ENCODE assay signal across 35 cellular contexts in the genomic region with DNA sequence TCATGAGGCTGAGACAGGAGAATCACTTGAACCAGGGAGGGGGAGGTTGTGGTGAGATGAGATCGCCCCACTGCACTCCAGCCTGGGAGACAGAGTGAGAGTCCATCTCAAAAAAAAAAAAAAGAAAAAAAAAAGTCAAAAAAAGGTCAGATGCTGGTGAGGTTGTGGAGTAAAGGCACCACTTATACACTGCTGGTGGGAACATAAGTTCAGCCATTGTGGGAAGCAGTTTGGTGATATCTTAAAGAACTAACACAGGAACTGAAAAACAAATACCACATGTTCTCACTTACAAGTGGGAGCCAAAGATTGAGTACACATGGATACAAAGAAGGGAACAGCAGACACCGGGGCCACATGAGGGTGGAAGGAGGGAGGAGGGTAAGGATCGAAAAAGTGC.
A peak's percentile ranks its signal among the peaks of the same experiment; 100 is the strongest.
DNase-seq lines count a peak whose midpoint lies in the region; ATAC-seq, FAIRE-seq and TF ChIP-seq lines count a peak whose summit lies in the region.
"Had no signal": no experiment of that assay in that cellular context is flagged by ENCODE, and none has a peak within 500 bp of the region (broad histone marks: within the 10 kb centered on the region; RNA-seq: fewer than 3 reads in every experiment).

No MANE protein-coding gene starts in this region.

- H3K27me3 Mint-ChIP-seq in T-helper 17 cell: no peaks in the 10 kb centered on the region
- H3K27me3 Mint-ChIP-seq: B cell; CD4-positive, alpha-beta T cell; CD4-positive, CD25-positive, alpha-beta regulatory T cell had no signal

- TF ChIP-seq RAD21 in HepG2 (CRISPR knock-in tag; IDR thresholded peaks at IDR 0.05): no peak

- no peaks in the 10 kb centered on the region for H3K27me3 ChIP-seq in HepG2 (ENCODE audit: control insufficient read depth in 1 of 2, insufficient read depth in 2 of 2, low read length in 2 of 2)
- no peaks in the 10 kb centered on the region for H3K27me3 ChIP-seq in right lobe of liver
- H3K27me3 ChIP-seq: BE2C had no signal

- H3K4me3 Mint-ChIP-seq in T-helper 17 cell: peak overlapping the region; percentile 36
- H3K4me3 Mint-ChIP-seq: B cell; CD14-positive monocyte; CD4-positive, alpha-beta memory T cell; CD4-positive, alpha-beta T cell; CD4-positive, CD25-positive, alpha-beta regulatory T cell; CD8-positive, alpha-beta memory T cell; CD8-positive, alpha-beta T cell had no signal

- no peak overlapping the region for H2AFZ ChIP-seq in HepG2 (ENCODE audit: low read length)

- CTCF ChIA-PET in HepG2 (lab: Yijun Ruan, JAX; ENCODE audit: low intra/inter-chr PET ratio, low total read pairs) (no interaction called here), HEK293 (lab: Yijun Ruan, JAX) (no interaction called here)

- no peak overlapping the region for H3K27ac ChIP-seq in HepG2 (ENCODE audit: extremely low read length, insufficient read depth, low read length)
- no peak overlapping the region for H3K27ac ChIP-seq in right lobe of liver
- no peak overlapping the region for H3K27ac ChIP-seq in HEK293 (ENCODE audit: extremely low read depth, low read depth, low read length)
- H3K27ac ChIP-seq: 22Rv1; A549; BLaER1; BLaER1 treated with 17β-estradiol and CSF1 and Interleukin-3, amounts not matched to agents 10 nM and 100 nM; C4-2B had no signal

- in situ Hi-C loops in HepG2 (cut with HindIII; ENCODE audit: extremely low pct_ligation_motif_present, low pct_unique_long_range_greater_than_20kb): no loop called here

- H3K4me2 ChIP-seq in HepG2 (ENCODE audit: low read depth, low read length): no peak overlapping the region
- H3K4me2 ChIP-seq: A549; BLaER1; BLaER1 treated with 17β-estradiol and CSF1 and Interleukin-3, amounts not matched to agents 10 nM and 100 nM had no signal

- FAIRE-seq in HepG2 (lab: Jason Lieb, UNC): peak; percentile 30
- FAIRE-seq: A204.1, A549, D721Med had no signal

- H3K4me1 ChIP-seq in HepG2 (ENCODE audit: insufficient read depth, low read length) (no peaks in the 10 kb centered on the region), right lobe of liver (no peaks in the 10 kb centered on the region), HEK293 (ENCODE audit: control insufficient read depth, insufficient read depth, low read length) (no peaks in the 10 kb centered on the region)
- H3K4me1 ChIP-seq: A549; BE2C; BLaER1; BLaER1 treated with 17β-estradiol and CSF1 and Interleukin-3, amounts not matched to agents 10 nM and 100 nM; Caco-2 had no signal

- H3K27ac Mint-ChIP-seq in T-helper 17 cell: no peak overlapping the region
- H3K27ac Mint-ChIP-seq: B cell; CD14-positive monocyte; CD4-positive, alpha-beta memory T cell; CD4-positive, alpha-beta T cell; CD4-positive, CD25-positive, alpha-beta regulatory T cell; CD8-positive, alpha-beta memory T cell; CD8-positive, alpha-beta T cell had no signal

- POLR2A ChIA-PET in HepG2 (lab: Yijun Ruan, JAX) (no interaction called here), HEK293 (lab: Yijun Ruan, JAX) (no interaction called here)

- no peaks in the 10 kb centered on the region for H3K36me3 Mint-ChIP-seq in T-helper 17 cell (ENCODE audit: low read depth)
- H3K36me3 Mint-ChIP-seq: CD14-positive monocyte; CD4-positive, alpha-beta memory T cell; CD4-positive, CD25-positive, alpha-beta regulatory T cell; CD8-positive, alpha-beta T cell had no signal

- H3K4me3 ChIP-seq in HepG2 (replicated peaks in 1 of 3; ENCODE audit: insufficient read depth in 1 of 3, low read depth in 2 of 3, low read length in 3 of 3) (no peak overlapping the region), right lobe of liver (no peak overlapping the region), HEK293 (ENCODE audit: low read depth, low read length) (no peak overlapping the region)
- H3K4me3 ChIP-seq: A549; BLaER1; BLaER1 treated with 17β-estradiol and CSF1 and Interleukin-3, amounts not matched to agents 10 nM and 100 nM had no signal

- no TSS peak for BruUV-seq in HepG2 (replicated peaks; lab: Mats Ljungman, UMichigan)

- no peaks in the 10 kb centered on the region for H3K79me2 ChIP-seq in HepG2 (ENCODE audit: insufficient read depth, low read length)

- ATAC-seq in HepG2: no peak
- ATAC-seq in right lobe of liver: no peak
- no peak for ATAC-seq in T-helper 17 cell
- no peak for ATAC-seq in HG02938 (IDR thresholded peaks at IDR 0.05; ENCODE audit: unreplicated experiment)
- ATAC-seq: A549; CD8-positive, alpha-beta T cell had no signal

- no peaks in the 10 kb centered on the region for H3K4me1 Mint-ChIP-seq in T-helper 17 cell
- H3K4me1 Mint-ChIP-seq: B cell; CD14-positive monocyte; CD4-positive, alpha-beta memory T cell; CD4-positive, CD25-positive, alpha-beta regulatory T cell; CD8-positive, alpha-beta memory T cell had no signal

- H3K36me3 ChIP-seq in HepG2 (replicated peaks in 1 of 2; ENCODE audit: control insufficient read depth in 1 of 2, insufficient read depth in 2 of 2, low read length in 2 of 2) (no peaks in the 10 kb centered on the region), right lobe of liver (no peaks in the 10 kb centered on the region), HEK293 (ENCODE audit: control insufficient read depth in 2 of 2, insufficient read depth in 1 of 2, low read length in 2 of 2) (no peaks in the 10 kb centered on the region)
- H3K36me3 ChIP-seq: BE2C; BLaER1; BLaER1 treated with 17β-estradiol and CSF1 and Interleukin-3, amounts not matched to agents 10 nM and 100 nM had no signal

- DNase-seq in HepG2 (ENCODE audit: low spot score) (no peak), right lobe of liver (no peak), T-helper 17 cell (no peak), dermis blood vessel endothelial cell (no peak)
- DNase-seq: 8988T; ACHN; AML-193; BE2C; C1 segment of cervical spinal cord; Caco-2; Calu3; CD4-positive, alpha-beta memory T cell; CD4-positive, alpha-beta T cell; CD4-positive, CD25-positive, alpha-beta regulatory T cell; CD8-positive, alpha-beta memory T cell; CD8-positive, alpha-beta T cell; COR-L47; DMS 273 treated with DMSO at 0.1 percent for 48 hours; DMS153; DMS53; DMS79; DMS79 treated with DMSO at 0.1 percent for 48 hours; DND-41; EL had no signal

- H3K9me3 ChIP-seq in HepG2 (ENCODE audit: low read length) (no peaks in the 10 kb centered on the region), right lobe of liver (no peaks in the 10 kb centered on the region), HEK293 (ENCODE audit: control insufficient read depth, insufficient read depth, low read depth, low read length) (no peaks in the 10 kb centered on the region; the same call in 1 of the 2 replicates), T-helper 17 cell (ENCODE audit: control insufficient read depth, low read length, poor library complexity, severe bottlenecking) (no peaks in the 10 kb centered on the region)
- H3K9me3 ChIP-seq: A549, BE2C, Caco-2 had no signal

- TF ChIP-seq POLR2A in HepG2 (IDR thresholded peaks at IDR 0.05; ENCODE audit: insufficient read depth in 1 of 2, low read depth in 2 of 2, low read length in 2 of 2) (no peak), right lobe of liver (IDR thresholded peaks at IDR 0.05) (no peak)

- WGBS in HepG2 (ENCODE audit: low lambda C conversion rate): 41% methylated on average over 3 of the region's 3 CpGs
- 45% methylated on average over 3 of the region's 3 CpGs for WGBS in right lobe of liver (ENCODE audit: insufficient coverage, low coverage, low lambda C conversion rate, missing lambda C conversion rate)

- TF ChIP-seq EP300 in HepG2 (IDR thresholded peaks at IDR 0.05; ENCODE audit: low read depth in 2 of 2, low read length in 2 of 2) (no peak), HepG2 (CRISPR knock-in tag; IDR thresholded peaks at IDR 0.05; ENCODE audit: borderline replicate concordance) (no peak)

- TF ChIP-seq CTCF in HepG2 (CRISPR knock-in tag; IDR thresholded peaks at IDR 0.05) (no peak), right lobe of liver (IDR thresholded peaks at IDR 0.05) (no peak), HEK293 (tag by site-specific recombination; IDR thresholded peaks at IDR 0.05) (no peak)

- intact Hi-C loops in HepG2 (cut with micrococcal nuclease; ENCODE audit: unreplicated experiment): no loop called here
- intact Hi-C loops in right lobe of liver (cut with DNase I): no loop called here

- H3K9ac ChIP-seq in HepG2 (ENCODE audit: insufficient read depth, low read depth, low read length): no peak overlapping the region
- H3K9ac ChIP-seq: BLaER1; BLaER1 treated with 17β-estradiol and CSF1 and Interleukin-3, amounts not matched to agents 10 nM and 100 nM had no signal

- no peaks in the 10 kb centered on the region for H4K20me1 ChIP-seq in HepG2 (ENCODE audit: insufficient read depth, low read length)
- H4K20me1 ChIP-seq: BLaER1; BLaER1 treated with 17β-estradiol and CSF1 and Interleukin-3, amounts not matched to agents 10 nM and 100 nM had no signal

TF ChIP-seq in HepG2, 621 proteins besides CTCF, POLR2A, EP300 and RAD21 (continues in another document):
- TF ChIP-seq ATAD3A (CRISPR knock-in tag; IDR thresholded peaks at IDR 0.05) (no peak), ZSCAN5A (CRISPR knock-in tag; IDR thresholded peaks at IDR 0.05; ENCODE audit: borderline replicate concordance) (no peak), NR3C1 (CRISPR knock-in tag; IDR thresholded peaks at IDR 0.05) (no peak), RFX3 (CRISPR knock-in tag; IDR thresholded peaks at IDR 0.05) (no peak)

TF ChIP-seq in HEK293, 187 proteins besides CTCF, POLR2A, EP300 and RAD21:
- TF ChIP-seq ZNF391 (tag by site-specific recombination; IDR thresholded peaks at IDR 0.05; ENCODE audit: borderline replicate concordance, low read depth) (no peak), ZNF133 (tag by site-specific recombination; IDR thresholded peaks at IDR 0.05) (peak; percentile 96), ZEB2 (tag by site-specific recombination; IDR thresholded peaks at IDR 0.05) (no peak), ZNF624 (tag by site-specific recombination; IDR thresholded peaks at IDR 0.05) (no peak)
